In the genomic region with DNA sequence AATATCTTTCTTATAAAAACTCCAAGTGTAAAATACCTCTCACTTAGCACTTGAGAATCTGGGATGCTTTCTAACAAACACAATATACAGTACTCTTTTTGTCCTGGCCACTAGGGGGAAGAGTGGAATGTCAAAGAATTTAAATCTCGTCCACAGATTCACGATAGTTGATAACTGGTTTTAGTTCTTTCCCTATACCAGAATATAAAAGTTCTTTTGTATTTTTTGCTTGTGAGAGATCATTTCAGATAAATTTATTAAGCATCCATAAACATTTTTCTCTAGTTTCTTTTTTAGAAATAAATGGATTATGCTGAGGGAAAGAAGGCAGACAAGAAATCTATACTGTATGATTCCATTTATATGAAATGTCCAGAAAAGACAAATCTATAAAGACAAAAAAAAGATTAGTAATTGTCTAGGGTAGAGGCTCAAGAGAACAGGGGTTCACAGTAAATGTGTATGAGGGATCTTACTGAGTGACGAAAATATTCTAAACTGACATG, we compare ENCODE assay signal across 8 cellular contexts. TPM values are rescaled to one million over a fixed set of nuclear protein-coding genes. Genes with fewer than 3 reads are reported as not detected.
DNase-seq lines count a peak whose midpoint lies in the region; ATAC-seq and TF ChIP-seq lines count a peak whose summit lies in the region.

No MANE protein-coding gene starts in this region.

- no peaks in the 10 kb centered on the region for H3K9me3 Mint-ChIP-seq in stimulated activated effector memory CD8-positive, alpha-beta T cell treated with anti-CD3 and anti-CD28 coated beads, Interleukin-12 subunit alpha, Interleukin-12 subunit beta, amount 100 ng/mL, for 72 hours

- WGBS in hepatocyte (ENCODE audit: low lambda C conversion rate, missing lambda C conversion rate): 34% methylated on average over 3 of the region's 3 CpGs

- H3K36me3 Mint-ChIP-seq in stimulated activated effector memory CD8-positive, alpha-beta T cell treated with anti-CD3 and anti-CD28 coated beads, Interleukin-12 subunit alpha, Interleukin-12 subunit beta, amount 100 ng/mL, for 72 hours: no peaks in the 10 kb centered on the region

- H3K4me2 ChIP-seq in hepatocyte: no peak overlapping the region

- H3K27ac Mint-ChIP-seq in stimulated activated effector memory CD8-positive, alpha-beta T cell treated with anti-CD3 and anti-CD28 coated beads, Interleukin-12 subunit alpha, Interleukin-12 subunit beta, amount 100 ng/mL, for 72 hours: no peak overlapping the region

- H4K20me1 ChIP-seq in hepatocyte (ENCODE audit: insufficient read depth, poor library complexity, severe bottlenecking): no peaks in the 10 kb centered on the region

- H3K4me3 Mint-ChIP-seq in stimulated activated effector memory CD8-positive, alpha-beta T cell treated with anti-CD3 and anti-CD28 coated beads, Interleukin-12 subunit alpha, Interleukin-12 subunit beta, amount 100 ng/mL, for 72 hours: no peak overlapping the region

- no peaks in the 10 kb centered on the region for H3K9me2 ChIP-seq in hepatocyte (replicated peaks; ENCODE audit: insufficient read depth)

- no peaks in the 10 kb centered on the region for H3K27me3 ChIP-seq in ascending aorta
- no peaks in the 10 kb centered on the region for H3K27me3 ChIP-seq in hepatocyte

- no peaks in the 10 kb centered on the region for H3K36me3 ChIP-seq in ascending aorta
- no peaks in the 10 kb centered on the region for H3K36me3 ChIP-seq in hepatocyte (replicated peaks; ENCODE audit: insufficient read depth, low read depth)

- H3K4me1 Mint-ChIP-seq in stimulated activated effector memory CD8-positive, alpha-beta T cell treated with anti-CD3 and anti-CD28 coated beads, Interleukin-12 subunit alpha, Interleukin-12 subunit beta, amount 100 ng/mL, for 72 hours: no peaks in the 10 kb centered on the region

- intact Hi-C loops in ascending aorta (cut with DNase I): loop anchor here (1.0 to 5.0 kb wide), 4 partner anchors 53 to 197 kb away; partner anchors contain the start of gene MGARP

- TF ChIP-seq CTCF in ascending aorta (IDR thresholded peaks at IDR 0.05) (peak; percentile 54 to 80 (median 73)), hepatocyte (IDR thresholded peaks at IDR 0.05; ENCODE audit: poor library complexity) (peak; percentile 78)

- H3K27ac ChIP-seq in ascending aorta (no peak overlapping the region), hepatocyte (no peak overlapping the region)

- H3K4me3 ChIP-seq in ascending aorta (no peak overlapping the region), hepatocyte (no peak overlapping the region)

- no peaks in the 10 kb centered on the region for H3K4me1 ChIP-seq in ascending aorta
- no peaks in the 10 kb centered on the region for H3K4me1 ChIP-seq in hepatocyte (ENCODE audit: insufficient read depth)

- DNase-seq in NCI-H2171 treated with DMSO at 0.1 percent for 48 hours (lab: John Stamatoyannopoulos, UW) (peak; percentile 3), NCI-H2171 (lab: John Stamatoyannopoulos, UW) (no peak), NCI-H146 treated with DMSO at 0.1 percent for 48 hours (lab: John Stamatoyannopoulos, UW; ENCODE audit: unreplicated experiment) (peak; percentile 41), ascending aorta (ENCODE audit: low spot score in 2 of 2) (no peak), hepatocyte (ENCODE audit: low spot score) (peak; percentile 70)
- DNase-seq in stimulated activated effector memory CD8-positive, alpha-beta T cell treated with anti-CD3 and anti-CD28 coated beads, Interleukin-12 subunit alpha, Interleukin-12 subunit beta, amount 100 ng/mL, for 72 hours (ENCODE audit: low spot score in 2 of 2): no peak

- H2AFZ ChIP-seq in hepatocyte: no peak overlapping the region

- H3K79me2 ChIP-seq in hepatocyte: no peaks in the 10 kb centered on the region

- ATAC-seq in GM21723 (IDR thresholded peaks at IDR 0.05; ENCODE audit: unreplicated experiment) (peak; percentile 70), GM18907 (IDR thresholded peaks at IDR 0.05; ENCODE audit: unreplicated experiment) (no peak)
- ATAC-seq in stimulated activated effector memory CD8-positive, alpha-beta T cell treated with anti-CD3 and anti-CD28 coated beads, Interleukin-12 subunit alpha, Interleukin-12 subunit beta, amount 100 ng/mL, for 72 hours: peak; percentile 67

- H3K9me3 ChIP-seq in ascending aorta (no peaks in the 10 kb centered on the region), hepatocyte (ENCODE audit: low read depth) (no peaks in the 10 kb centered on the region)

RNA-seq across cellular contexts. Expression of gene MGARP, which starts 50.4 kb away (rescaled TPM):
- total RNA-seq in ascending aorta (2.8 TPM), hepatocyte (0.90 and 2.0 TPM in 2 replicates)
- polyA plus RNA-seq in hepatocyte: 2.9 and 4.3 TPM in 2 replicates

RNA-seq across cellular contexts. Expression of gene ELF2, which starts 52.6 kb away (rescaled TPM):
- total RNA-seq in ascending aorta (20.3 TPM), hepatocyte (42.5 and 46.9 TPM in 2 replicates)
- polyA plus RNA-seq in hepatocyte: 23.8 and 33.1 TPM in 2 replicates

Comparison
In these comparisons a context has a peak if more than half of its experiments do, and no peak if none do; other contexts are left out.
1. DNase-seq: peak in NCI-H2171 treated with DMSO at 0.1 percent for 48 hours (single experiment), NCI-H146 treated with DMSO at 0.1 percent for 48 hours (single experiment) and hepatocyte (single experiment); none in NCI-H2171 (single experiment), ascending aorta (0 of 2) and stimulated activated effector memory CD8-positive, alpha-beta T cell treated with anti-CD3 and anti-CD28 coated beads, Interleukin-12 subunit alpha, Interleukin-12 subunit beta, amount 100 ng/mL, for 72 hours (0 of 2).